Comparison of ENCODE assay signal across 9 cellular contexts in the genomic region with DNA sequence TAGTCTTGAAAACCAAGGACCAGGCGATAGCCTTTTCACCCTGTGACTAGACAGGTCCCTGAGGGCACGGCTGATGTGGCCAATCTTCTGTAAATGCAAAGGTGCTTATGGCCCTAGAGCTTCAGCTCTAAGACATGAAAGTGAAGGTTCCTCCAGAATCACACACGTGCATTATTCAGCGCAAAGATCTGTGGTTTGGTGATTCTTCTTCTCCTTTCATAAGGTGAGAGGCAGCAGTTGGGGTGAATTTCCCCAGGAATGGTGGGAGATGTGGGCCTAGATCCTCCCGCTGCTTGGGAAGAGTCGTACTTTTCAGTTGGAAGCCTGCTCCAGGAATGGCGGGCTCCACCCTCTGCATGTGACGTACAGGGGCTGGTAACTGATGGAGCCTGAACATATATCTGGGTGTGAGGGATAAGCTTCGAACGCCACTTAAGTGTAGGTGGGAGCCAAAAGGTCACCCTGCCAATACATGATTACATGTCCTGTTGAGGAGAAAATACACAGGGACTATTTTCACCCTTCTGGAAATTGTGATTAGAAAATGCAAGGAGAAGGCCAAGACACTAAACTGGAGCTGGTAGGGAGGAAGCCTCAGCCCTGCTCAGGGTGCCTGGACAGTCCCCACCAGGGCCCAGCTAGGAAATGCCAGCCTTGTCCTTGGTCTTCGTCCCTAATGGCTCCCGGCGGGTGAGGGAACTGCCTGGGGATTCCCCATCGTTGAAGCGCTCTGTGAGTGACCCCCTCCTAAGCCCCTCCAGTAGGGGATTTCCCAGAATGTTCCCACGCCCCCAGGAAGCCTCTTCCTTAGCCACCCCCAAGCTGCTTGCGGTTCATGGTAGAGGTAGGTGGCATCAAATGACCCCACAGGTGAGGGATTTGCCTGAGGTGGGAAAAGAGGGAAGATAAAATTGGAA. TPM values are rescaled to one million over a fixed set of nuclear protein-coding genes. Genes with fewer than 3 reads are reported as not detected.
A peak's percentile ranks its signal among the peaks of the same experiment; 100 is the strongest.
DNase-seq lines count a peak whose midpoint lies in the region; ATAC-seq and TF ChIP-seq lines count a peak whose summit lies in the region.
"Had no signal": no experiment of that assay in that cellular context is flagged by ENCODE, and none has a peak within 500 bp of the region (broad histone marks: within the 10 kb centered on the region; RNA-seq: fewer than 3 reads in every experiment).

No MANE protein-coding gene starts in this region.

- H3K4me1 Mint-ChIP-seq in T-helper 2 cell treated with Interferon-gamma antibody and Interleukin-4, amounts not matched to agents 5 μg/mL and 100 μg/mL, for 36 hours (ENCODE audit: low read depth), result peaks cover 62% of the 10 kb centered on the region

- H3K4me3 Mint-ChIP-seq in T-helper 2 cell treated with Interferon-gamma antibody and Interleukin-4, amounts not matched to agents 5 μg/mL and 100 μg/mL, for 36 hours, result peak overlapping the region; percentile 37

- H3K4me1 ChIP-seq in mucosa of descending colon (ENCODE audit: low read depth), result peaks cover 4% of the 10 kb centered on the region
- H3K4me1 ChIP-seq in smooth muscle cell (ENCODE audit: low read depth), result no peaks in the 10 kb centered on the region
- H3K4me1 ChIP-seq in mammary epithelial cell (ENCODE audit: insufficient read depth, low read length), result no peaks in the 10 kb centered on the region

- in situ Hi-C loops in mammary epithelial cell (cut with MboI; ENCODE audit: low sequenced_read_pairs in 2 of 2), result no loop called here

- 77% methylated on average over 17 of the region's 17 CpGs for WGBS in smooth muscle cell (ENCODE audit: low lambda C conversion rate)
- WGBS in mammary epithelial cell (ENCODE audit: low coverage, missing lambda C conversion rate), result 84% methylated on average over 13 of the region's 17 CpGs

- H3K27ac ChIP-seq in smooth muscle cell (ENCODE audit: low read depth) (no peak overlapping the region), mammary epithelial cell (ENCODE audit: insufficient read depth, low read depth, low read length) (no peak overlapping the region)

- intact Hi-C loops in mucosa of descending colon (cut with DNase I, micrococcal nuclease), result no loop called here
- intact Hi-C loops in mammary epithelial cell (cut with micrococcal nuclease), result no loop called here

- H3K36me3 Mint-ChIP-seq in T-helper 2 cell treated with Interferon-gamma antibody and Interleukin-4, amounts not matched to agents 5 μg/mL and 100 μg/mL, for 36 hours (ENCODE audit: low read depth), result peaks cover 28% of the 10 kb centered on the region

- DNase-seq in T-helper 2 cell treated with Interferon-gamma antibody and Interleukin-4, amounts not matched to agents 5 μg/mL and 100 μg/mL, for 36 hours (ENCODE audit: low spot score), result peak; percentile 55
- DNase-seq in mucosa of descending colon (no peak), hippocampal formation (lab: John Stamatoyannopoulos, UW) (no peak), smooth muscle cell (lab: John Stamatoyannopoulos, UW; ENCODE audit: unreplicated experiment) (no peak), mammary epithelial cell (no peak), NCI-H2227 treated with DMSO at 0.1 percent for 48 hours (lab: John Stamatoyannopoulos, UW) (no peak)
- DNase-seq: NCI-H2107 had no signal

- CTCF ChIA-PET in mammary epithelial cell (lab: Charles Lee; ENCODE audit: low non-redundant PET), result no interaction called here

- no peak overlapping the region for H3K4me2 ChIP-seq in smooth muscle cell
- H3K4me2 ChIP-seq in mammary epithelial cell (ENCODE audit: insufficient read depth, low read depth, low read length), result no peak overlapping the region

- peak overlapping the region; percentile 75 for H3K27ac Mint-ChIP-seq in T-helper 2 cell treated with Interferon-gamma antibody and Interleukin-4, amounts not matched to agents 5 μg/mL and 100 μg/mL, for 36 hours

- no peaks in the 10 kb centered on the region for H3K9me3 ChIP-seq in mucosa of descending colon
- H3K9me3 ChIP-seq in smooth muscle cell (replicated peaks; ENCODE audit: low read depth), result no peaks in the 10 kb centered on the region
- no peaks in the 10 kb centered on the region for H3K9me3 ChIP-seq in mammary epithelial cell (replicated peaks; ENCODE audit: insufficient read depth, low read length)

- no TSS peak for BruUV-seq in mammary epithelial cell (replicated peaks; lab: Mats Ljungman, UMichigan)

- peaks cover 9% of the 10 kb centered on the region for H3F3A ChIP-seq in smooth muscle cell (ENCODE audit: low read depth)

- H3K27me3 ChIP-seq in smooth muscle cell (ENCODE audit: low read depth) (no peaks in the 10 kb centered on the region), mammary epithelial cell (ENCODE audit: insufficient read depth, low read length) (no peaks in the 10 kb centered on the region)

- ATAC-seq in GM18517 (IDR thresholded peaks at IDR 0.05; ENCODE audit: unreplicated experiment) (peak; percentile 65), HG02571 (IDR thresholded peaks at IDR 0.05; ENCODE audit: unreplicated experiment) (peak; percentile 44), mucosa of descending colon (peak; percentile 13)

- H4K20me1 ChIP-seq in smooth muscle cell (ENCODE audit: low read depth) (no peaks in the 10 kb centered on the region), mammary epithelial cell (ENCODE audit: insufficient read depth, low read length) (no peaks in the 10 kb centered on the region)

- H3K4me3 ChIP-seq in mucosa of descending colon (no peak overlapping the region), smooth muscle cell (no peak overlapping the region), mammary epithelial cell (replicated peaks in 1 of 3; ENCODE audit: insufficient read depth in 1 of 3, low read depth in 2 of 3, low read length in 3 of 3) (no peak overlapping the region)

- no peaks in the 10 kb centered on the region for H3K79me2 ChIP-seq in smooth muscle cell (ENCODE audit: low read depth)
- H3K79me2 ChIP-seq in mammary epithelial cell (ENCODE audit: insufficient read depth, low read length), result no peaks in the 10 kb centered on the region

- H3K36me3 ChIP-seq in mucosa of descending colon (ENCODE audit: low read depth) (no peaks in the 10 kb centered on the region), smooth muscle cell (ENCODE audit: low read depth) (no peaks in the 10 kb centered on the region), mammary epithelial cell (ENCODE audit: insufficient read depth, low read length) (no peaks in the 10 kb centered on the region)

- H3K9ac ChIP-seq in smooth muscle cell (ENCODE audit: low read depth), result no peak overlapping the region
- no peak overlapping the region for H3K9ac ChIP-seq in mammary epithelial cell (ENCODE audit: insufficient read depth, low read length)

- TF ChIP-seq CTCF in mucosa of descending colon (IDR thresholded peaks at IDR 0.05) (no peak), smooth muscle cell (IDR thresholded peaks at IDR 0.05; ENCODE audit: borderline replicate concordance, insufficient read depth, poor library complexity, severe bottlenecking) (no peak), mammary epithelial cell (conservative IDR thresholded peaks at IDR 0.05 in 1 of 2, IDR thresholded peaks at IDR 0.05 in 1 of 2; ENCODE audit: extremely low read depth in 1 of 2, insufficient read depth in 1 of 2, low read depth in 1 of 2, low read length in 2 of 2) (no peak)

- no peaks in the 10 kb centered on the region for H3K9me3 Mint-ChIP-seq in T-helper 2 cell treated with Interferon-gamma antibody and Interleukin-4, amounts not matched to agents 5 μg/mL and 100 μg/mL, for 36 hours

- H3K27me3 Mint-ChIP-seq in T-helper 2 cell treated with Interferon-gamma antibody and Interleukin-4, amounts not matched to agents 5 μg/mL and 100 μg/mL, for 36 hours (ENCODE audit: low read depth), result no peaks in the 10 kb centered on the region

- dilution Hi-C loops in mammary epithelial cell (cut with HindIII; ENCODE audit: low sequenced_read_pairs), result no loop called here

- H2AFZ ChIP-seq in smooth muscle cell (ENCODE audit: low read depth), result no peak overlapping the region
- H2AFZ ChIP-seq in mammary epithelial cell (ENCODE audit: low read depth, low read length), result no peak overlapping the region

RNA-seq across cellular contexts. Expression of a gene that starts 17.6 kb away (rescaled TPM):
- total RNA-seq in mucosa of descending colon, result 1 to 10 TPM; 1.7 to 3.0 (median 2.3) TPM
- not detected in 2 replicates for total RNA-seq in smooth muscle cell
- not detected in 2 replicates for polyA plus RNA-seq in smooth muscle cell
- total RNA-seq in mammary epithelial cell, result not detected
- polyA plus RNA-seq in mammary epithelial cell, result not detected
- not detected for polyA minus RNA-seq in mammary epithelial cell

RNA-seq across cellular contexts. Expression of a gene that starts 38.6 kb away (rescaled TPM):
- total RNA-seq in mucosa of descending colon, result 10 to 100 TPM; 19.2 to 37.5 (median 35.3) TPM
- 3.9 and 13.3 TPM in 2 replicates for total RNA-seq in smooth muscle cell
- polyA plus RNA-seq in smooth muscle cell, result 3.0 and 3.5 TPM in 2 replicates
- total RNA-seq in mammary epithelial cell, result 1 to 10 TPM; 2.8 TPM
- 0.37 TPM for polyA plus RNA-seq in mammary epithelial cell
- 5.5 TPM for polyA minus RNA-seq in mammary epithelial cell

Comparison
In these comparisons a context has a peak if more than half of its experiments do, and no peak if none do; other contexts are left out.
1. ATAC-seq: peak in every context shown above with its lines; median percentile 65 in GM18517; 44 in HG02571; 13 in mucosa of descending colon.